Comparison of ENCODE assay signal across 8 cellular contexts in the genomic region with DNA sequence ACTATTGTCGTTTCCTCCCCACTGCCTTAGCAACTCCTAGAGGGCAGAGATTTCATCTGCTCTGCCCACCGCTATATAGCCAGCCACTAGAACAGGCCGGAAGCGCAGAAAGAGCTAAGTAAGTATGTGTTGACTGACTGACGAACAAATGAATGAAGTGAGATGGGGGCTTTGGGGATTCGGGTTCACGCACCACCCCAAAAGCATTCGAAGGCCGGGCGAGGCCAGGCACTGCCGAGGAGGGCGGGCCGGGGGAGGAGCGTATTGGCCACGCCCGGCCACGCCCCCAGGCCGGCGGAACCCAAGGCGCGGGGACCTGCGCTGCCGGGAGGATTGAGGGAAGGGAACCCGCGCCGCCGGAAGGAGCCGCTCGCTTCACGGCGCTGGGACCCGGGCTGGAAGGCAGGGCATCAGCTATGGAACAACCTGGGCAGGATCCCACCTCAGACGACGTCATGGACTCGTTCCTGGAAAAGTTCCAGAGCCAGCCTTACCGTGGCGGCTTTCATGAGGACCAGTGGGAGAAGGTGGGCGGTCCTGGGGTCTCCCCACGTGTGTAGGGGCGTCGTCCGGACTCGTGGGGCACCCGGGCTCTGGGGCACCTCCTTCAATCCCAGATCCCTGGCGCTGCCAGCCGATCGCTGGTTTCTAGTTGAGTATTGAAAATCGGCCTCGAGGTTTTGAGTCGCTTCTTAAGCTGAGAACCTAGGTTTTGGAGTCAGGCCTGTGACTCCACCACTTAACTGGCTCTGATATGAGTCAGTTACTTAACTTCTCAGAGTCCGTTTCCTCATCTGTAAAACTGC. TPM values are rescaled to one million over a fixed set of nuclear protein-coding genes. Genes with fewer than 3 reads are reported as not detected.
DNase-seq lines count a peak whose midpoint lies in the region; ATAC-seq and TF ChIP-seq lines count a peak whose summit lies in the region.

A gene with protein sequence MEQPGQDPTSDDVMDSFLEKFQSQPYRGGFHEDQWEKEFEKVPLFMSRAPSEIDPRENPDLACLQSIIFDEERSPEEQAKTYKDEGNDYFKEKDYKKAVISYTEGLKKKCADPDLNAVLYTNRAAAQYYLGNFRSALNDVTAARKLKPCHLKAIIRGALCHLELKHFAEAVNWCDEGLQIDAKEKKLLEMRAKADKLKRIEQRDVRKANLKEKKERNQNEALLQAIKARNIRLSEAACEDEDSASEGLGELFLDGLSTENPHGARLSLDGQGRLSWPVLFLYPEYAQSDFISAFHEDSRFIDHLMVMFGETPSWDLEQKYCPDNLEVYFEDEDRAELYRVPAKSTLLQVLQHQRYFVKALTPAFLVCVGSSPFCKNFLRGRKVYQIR (plus strand): TSS at position 369 of the 806 bp plus-strand sequence. CDS start 48 bp downstream, at position 417.

- H3K27me3 ChIP-seq in H9 (ENCODE audit: insufficient read depth, low read length), result no peaks in the 10 kb centered on the region
- no peaks in the 10 kb centered on the region for H3K27me3 ChIP-seq in MG63
- no peaks in the 10 kb centered on the region for H3K27me3 ChIP-seq in gastroesophageal sphincter
- H3K27me3 ChIP-seq in neutrophil, result no peaks in the 10 kb centered on the region

- H3K9me3 ChIP-seq in H9 (ENCODE audit: control insufficient read depth, low read depth, low read length) (no peaks in the 10 kb centered on the region), MG63 (no peaks in the 10 kb centered on the region), gastroesophageal sphincter (no peaks in the 10 kb centered on the region), neutrophil (no peaks in the 10 kb centered on the region)

- H2BK5ac ChIP-seq in H9 (ENCODE audit: insufficient read length, low read length), result no peak within 1 kb of the TSS

- TF ChIP-seq EP300 in gastroesophageal sphincter (IDR thresholded peaks at IDR 0.05), result no peak

- H3K14ac ChIP-seq in H9 (ENCODE audit: insufficient read depth, low read length), result peak within 1 kb of the TSS; percentile 93

- H3K9ac ChIP-seq in H9 (ENCODE audit: extremely low read depth, insufficient read length, low read length), result peak within 1 kb of the TSS; percentile 86

- no peak within 1 kb of the TSS for H3K56ac ChIP-seq in H9 (ENCODE audit: insufficient read length, low read depth, low read length)

- TF ChIP-seq CTCF in H9 (conservative IDR thresholded peaks at IDR 0.05), result no peak
- TF ChIP-seq CTCF in gastroesophageal sphincter (IDR thresholded peaks at IDR 0.05), result peak in 2 of 4 experiments; percentile 13 to 20
- TF ChIP-seq CTCF in neutrophil (IDR thresholded peaks at IDR 0.05), result no peak
- TF ChIP-seq CTCF in subcutaneous adipose tissue (IDR thresholded peaks at IDR 0.05; ENCODE audit: low read depth), result no peak

- no peak within 1 kb of the TSS for H4K91ac ChIP-seq in H9 (ENCODE audit: insufficient read length, low read depth, low read length)

- no peak within 1 kb of the TSS for H2BK15ac ChIP-seq in H9 (ENCODE audit: low read depth, low read length)

- in situ Hi-C loops in G401 (cut with HindIII; ENCODE audit: low sequenced_read_pairs), result no loop called here
- in situ Hi-C loops in SK-MEL-5 (cut with HindIII; ENCODE audit: low pct_unique_long_range_greater_than_20kb, low sequenced_read_pairs), result no loop called here

- H3K4me1 ChIP-seq in H9 (ENCODE audit: insufficient read depth, low read length) (no peaks in the 10 kb centered on the region), gastroesophageal sphincter (peaks cover 2 to 23% (median 7%) of the 10 kb centered on the region in 3 donors), neutrophil (ENCODE audit: control insufficient read depth in 1 of 2, insufficient read depth in 1 of 2, low read depth in 1 of 2, low read length in 1 of 2) (peaks cover 14% of the 10 kb centered on the region in 2 experiments)

- no peaks in the 10 kb centered on the region for H3K79me2 ChIP-seq in H9 (ENCODE audit: insufficient read depth, low read length)

- H4K5ac ChIP-seq in H9 (ENCODE audit: insufficient read length, low read depth, low read length), result no peak within 1 kb of the TSS

- H2AFZ ChIP-seq in H9 (ENCODE audit: low read length), result peak within 1 kb of the TSS; percentile 93

- peaks cover 13 to 14% of the 10 kb centered on the region in 2 experiments for H3K4me1 Mint-ChIP-seq in H9

- H4K20me1 ChIP-seq in H9 (ENCODE audit: control insufficient read depth, insufficient read depth, insufficient read length), result no peaks in the 10 kb centered on the region

- H2BK12ac ChIP-seq in H9 (ENCODE audit: insufficient read length, low read depth, low read length), result no peak within 1 kb of the TSS

- peak within 1 kb of the TSS; percentile 94 for H3K4me2 ChIP-seq in H9 (ENCODE audit: insufficient read depth, insufficient read length, low read length)

- H3K18ac ChIP-seq in H9 (ENCODE audit: insufficient read length, low read depth, low read length), result peak within 1 kb of the TSS; percentile 81

- H3T11ph ChIP-seq in H9 (ENCODE audit: low read length), result no peak within 1 kb of the TSS

- peak within 1 kb of the TSS; percentile 50 to 88 (median 87); a peak in 6 of 7 replicates for H3K27ac Mint-ChIP-seq in H9

- peaks cover 7% of the 10 kb centered on the region for H3K23me2 ChIP-seq in H9 (ENCODE audit: insufficient read length, low read depth, low read length, poor library complexity, severe bottlenecking)

- H3K9me3 Mint-ChIP-seq in H9, result no peaks in the 10 kb centered on the region

- H2BK20ac ChIP-seq in H9 (ENCODE audit: low read depth, low read length, poor library complexity, severe bottlenecking), result no peak within 1 kb of the TSS

- H3K23ac ChIP-seq in H9 (ENCODE audit: insufficient read length, low read depth, low read length), result no peak within 1 kb of the TSS

- DNase-seq in G401 (ENCODE audit: low spot score), result peak; percentile 85
- peak; percentile 85 for DNase-seq in H9
- peak; percentile 77 for DNase-seq in MG63
- DNase-seq in SK-MEL-5 (ENCODE audit: low read depth, low spot score), result peak; percentile 72
- DNase-seq in activated naive CD4-positive, alpha-beta T cell treated with Interleukin-2 at 50 U/mL for 16 hours, result peak; percentile 83

- TF ChIP-seq POLR2A in gastroesophageal sphincter (IDR thresholded peaks at IDR 0.05), result peak; percentile 31 to 41

- peaks cover 31% of the 10 kb centered on the region for H3K27me3 Mint-ChIP-seq in H9 (ENCODE audit: low read depth)

- peak within 1 kb of the TSS; percentile 88 to 91 for H3K4me3 Mint-ChIP-seq in H9

- no peak within 1 kb of the TSS for H2BK120ac ChIP-seq in H9 (ENCODE audit: low read depth, low read length, poor library complexity, severe bottlenecking)

- H4K8ac ChIP-seq in H9 (replicated peaks; ENCODE audit: insufficient read length, low read depth, low read length), result peak within 1 kb of the TSS; percentile 63

- no CpG with 5 or more reads among the region's 51 CpGs for WGBS in H9 (ENCODE audit: extremely low coverage, insufficient read length, low lambda C conversion rate)
- WGBS in gastroesophageal sphincter (ENCODE audit: low coverage in 1 of 2), 2 donors, result 0 to 7% methylated on average over 1 to 6 of the region's 51 CpGs

- peaks cover 33% of the 10 kb centered on the region for H3K36me3 ChIP-seq in MG63
- peaks cover 0 to 33% of the 10 kb centered on the region in 2 donors for H3K36me3 ChIP-seq in gastroesophageal sphincter
- H3K36me3 ChIP-seq in neutrophil, result no peaks in the 10 kb centered on the region

- H3K4me3 ChIP-seq in MG63 (peak within 1 kb of the TSS; percentile 93), gastroesophageal sphincter (peak within 1 kb of the TSS; percentile 69 to 74), neutrophil (ENCODE audit: low read depth in 1 of 2, low read length in 1 of 2) (peak within 1 kb of the TSS; percentile 76 to 90)

- H2AK5ac ChIP-seq in H9 (ENCODE audit: insufficient read length, low read length), result no peak within 1 kb of the TSS

- H3K27ac ChIP-seq in H9 (ENCODE audit: insufficient read length, low read depth, low read length) (no peak within 1 kb of the TSS), gastroesophageal sphincter (peak within 1 kb of the TSS; percentile 6 to 81 (median 80)), neutrophil (peak within 1 kb of the TSS; percentile 36)

- H3K4ac ChIP-seq in H9 (ENCODE audit: low read depth, low read length), result no peak within 1 kb of the TSS

- peaks cover 6 to 21% (median 18%) of the 10 kb centered on the region in 3 experiments; a peak in 6 of 7 replicates for H3K36me3 Mint-ChIP-seq in H9 (ENCODE audit: insufficient read depth in 1 of 3, low read depth in 3 of 3)

- peak; percentile 99 for ATAC-seq in gastroesophageal sphincter

- peaks cover 2% of the 10 kb centered on the region for H3K79me1 ChIP-seq in H9 (ENCODE audit: insufficient read depth, low read depth, low read length, poor library complexity, severe bottlenecking)

RNA-seq across cellular contexts. Expression of the gene that starts here (rescaled TPM):
- 37.5 and 53.5 TPM in 2 replicates for total RNA-seq in G401 (2014; rRNA removed; shearing (Covaris generic))
- total RNA-seq in H9 (2021) (30.0 and 30.8 TPM in 2 replicates), gastroesophageal sphincter (10 to 100 TPM; 11.2 to 38.6 (median 14.3) TPM), subcutaneous adipose tissue (10 to 100 TPM; 14.0 to 22.1 (median 15.5) TPM)
- 40.8 and 41.2 TPM in 2 replicates for total RNA-seq in MG63 (2014; rRNA removed; shearing (Covaris generic); ENCODE audit: low replicate concordance)
- total RNA-seq in SK-MEL-5 (2014; rRNA removed; shearing (Covaris generic)), result 24.1 and 31.1 TPM in 2 replicates
- 24.4 and 29.4 TPM in 2 replicates for polyA plus RNA-seq in SK-MEL-5 (2015; cell fraction: cytosol; rRNA removed)
- polyA plus RNA-seq in SK-MEL-5 (2015; cell fraction: nucleus; rRNA removed), result 30.0 and 35.1 TPM in 2 replicates
